ENCODE assay signal across 28 cellular contexts in the genomic region with DNA sequence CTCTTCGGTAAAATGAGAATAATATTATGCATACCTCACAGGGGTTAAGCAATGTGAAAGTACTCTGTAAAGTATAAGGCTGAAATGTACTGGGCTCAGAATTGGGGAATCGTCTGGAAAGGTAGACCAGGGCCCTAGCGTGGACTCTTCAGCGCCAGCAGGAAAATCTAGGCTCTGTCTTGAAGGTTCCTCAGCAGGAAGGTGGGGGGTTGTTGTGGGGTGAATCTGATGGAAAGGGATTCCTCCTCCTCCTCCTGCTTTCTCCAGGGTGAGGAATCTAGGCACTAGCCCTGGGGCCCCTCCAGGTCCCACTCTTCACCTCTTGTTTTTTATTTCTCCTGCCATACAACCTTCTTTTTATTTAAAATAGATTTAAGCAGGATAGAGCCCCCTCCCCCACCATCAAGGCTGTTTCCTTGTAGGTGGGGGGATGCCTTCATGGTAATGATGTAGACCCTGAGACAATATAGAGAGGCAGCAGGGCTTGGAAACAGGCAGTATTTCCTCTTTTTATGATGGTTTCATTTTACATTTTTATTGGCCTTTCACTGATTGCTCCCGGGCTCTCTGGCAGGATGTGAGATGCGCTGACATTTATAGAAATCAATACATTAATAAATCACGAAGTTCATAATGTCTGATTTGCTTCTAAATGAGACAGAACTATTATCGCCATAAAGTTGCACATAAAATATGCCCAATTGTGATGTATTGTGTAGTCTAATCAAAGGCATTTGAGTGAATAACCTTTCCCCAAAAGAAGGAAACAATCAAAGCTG.
"Had no signal": no experiment of that assay in that cellular context is flagged by ENCODE, and none has a peak within 500 bp of the region (broad histone marks: within the 10 kb centered on the region; RNA-seq: fewer than 3 reads in every experiment).

No MANE protein-coding gene starts in this region.

- ATAC-seq: activated CD4-positive, alpha-beta T cell treated with anti-CD3 and anti-CD28 coated beads for 36 hours; activated CD4-positive, CD25-positive, alpha-beta regulatory T cell treated with anti-CD3 and anti-CD28 coated beads, Interleukin-2, amount 50 U/mL, for 24 hours; activated CD8-positive, alpha-beta T cell treated with anti-CD3 and anti-CD28 coated beads, Interleukin-2, amount 10 ng/mL, durations not matched to agents 7 days and 5 days; activated naive CD8-positive, alpha-beta T cell treated with anti-CD3 and anti-CD28 coated beads, Interleukin-2, amount 50 U/mL, for 24 hours had no signal

- H3K9me3 Mint-ChIP-seq: activated CD4-positive, alpha-beta T cell treated with anti-CD3 and anti-CD28 coated beads, Interleukin-2, amount 10 ng/mL, durations not matched to agents 7 days and 5 days; activated naive CD4-positive, alpha-beta T cell treated with anti-CD3 and anti-CD28 coated beads, Interleukin-2, amount 10 ng/mL, durations not matched to agents 7 days and 5 days; activated naive CD8-positive, alpha-beta T cell treated with anti-CD3 and anti-CD28 coated beads, Interleukin-2, amount 50 U/mL, for 24 hours had no signal

- FAIRE-seq: bronchial epithelial cell had no signal

- H3K4me1 ChIP-seq: colonic mucosa had no signal

- DNase-seq: activated CD4-positive, alpha-beta T cell treated with anti-CD3 and anti-CD28 coated beads for 36 hours; activated CD4-positive, alpha-beta T cell treated with anti-CD3 and anti-CD28 coated beads, Interleukin-2, amount 10 ng/mL, durations not matched to agents 7 days and 5 days; activated CD4-positive, alpha-beta T cell treated with anti-CD3 and anti-CD28 coated beads, Interleukin-2, amount 50 U/mL, for 48 hours; activated CD8-positive, alpha-beta memory T cell treated with anti-CD3 and anti-CD28 coated beads, Interleukin-2, amount 50 U/mL, for 48 hours; activated CD8-positive, alpha-beta T cell treated with anti-CD3 and anti-CD28 coated beads, Interleukin-2, amount 10 ng/mL, durations not matched to agents 7 days and 5 days; activated effector memory CD4-positive, alpha-beta T cell treated with Interleukin-2 at 50 U/mL for 16 hours; activated naive CD4-positive, alpha-beta T cell treated with anti-CD3 and anti-CD28 coated beads, Interleukin-2, amount 10 ng/mL, durations not matched to agents 7 days and 5 days; activated naive CD8-positive, alpha-beta T cell treated with anti-CD3 and anti-CD28 coated beads, Interleukin-2, amount 50 U/mL, for 24 hours; activated T-cell treated with anti-CD3 and anti-CD28 coated beads, Interleukin-2, amount 50 U/mL, for 48 hours; anterior cingulate cortex; caudate nucleus; colonic mucosa; NCI-H1105; NCI-H1417 treated with DMSO at 0.1 percent for 48 hours; NCI-H187 treated with DMSO at 0.1 percent for 48 hours; NCI-H2081; NCI-H345; NCI-H524 treated with DMSO at 0.1 percent for 48 hours; NCI-H748 treated with DMSO at 0.1 percent for 48 hours; NK-92 treated with Interleukin-12 subunit alpha and Interleukin-12 subunit beta, amount 100 ng/mL, for 24 hours; OCI-M1; Right ventricle myocardium superior; SW 1271; T-helper 1 cell had no signal

- H3K27me3 ChIP-seq: colonic mucosa had no signal

- H3K36me3 Mint-ChIP-seq: activated naive CD4-positive, alpha-beta T cell treated with anti-CD3 and anti-CD28 coated beads, Interleukin-2, amount 10 ng/mL, durations not matched to agents 7 days and 5 days; activated naive CD8-positive, alpha-beta T cell had no signal

- H3K4me3 Mint-ChIP-seq: activated CD4-positive, alpha-beta T cell treated with anti-CD3 and anti-CD28 coated beads for 36 hours; activated CD4-positive, alpha-beta T cell treated with anti-CD3 and anti-CD28 coated beads, Interleukin-2, amount 10 ng/mL, durations not matched to agents 7 days and 5 days; activated CD8-positive, alpha-beta T cell treated with anti-CD3 and anti-CD28 coated beads, Interleukin-2, amount 10 ng/mL, durations not matched to agents 7 days and 5 days; activated naive CD4-positive, alpha-beta T cell treated with anti-CD3 and anti-CD28 coated beads, Interleukin-2, amount 10 ng/mL, durations not matched to agents 7 days and 5 days; activated naive CD8-positive, alpha-beta T cell; activated naive CD8-positive, alpha-beta T cell treated with anti-CD3 and anti-CD28 coated beads, Interleukin-2, amount 50 U/mL, for 24 hours; brain had no signal

- H3K36me3 ChIP-seq: colonic mucosa had no signal

- H3K4me3 ChIP-seq: colonic mucosa had no signal

- H3K4me1 Mint-ChIP-seq: activated CD4-positive, alpha-beta T cell treated with anti-CD3 and anti-CD28 coated beads for 36 hours; activated CD4-positive, alpha-beta T cell treated with anti-CD3 and anti-CD28 coated beads, Interleukin-2, amount 10 ng/mL, durations not matched to agents 7 days and 5 days; activated naive CD4-positive, alpha-beta T cell treated with anti-CD3 and anti-CD28 coated beads, Interleukin-2, amount 10 ng/mL, durations not matched to agents 7 days and 5 days; activated naive CD8-positive, alpha-beta T cell treated with anti-CD3 and anti-CD28 coated beads, Interleukin-2, amount 50 U/mL, for 24 hours had no signal

- H3K27ac Mint-ChIP-seq: activated CD4-positive, alpha-beta T cell treated with anti-CD3 and anti-CD28 coated beads for 36 hours; activated CD4-positive, alpha-beta T cell treated with anti-CD3 and anti-CD28 coated beads, Interleukin-2, amount 10 ng/mL, durations not matched to agents 7 days and 5 days; activated CD8-positive, alpha-beta T cell treated with anti-CD3 and anti-CD28 coated beads, Interleukin-2, amount 10 ng/mL, durations not matched to agents 7 days and 5 days; activated naive CD4-positive, alpha-beta T cell treated with anti-CD3 and anti-CD28 coated beads, Interleukin-2, amount 10 ng/mL, durations not matched to agents 7 days and 5 days; activated naive CD8-positive, alpha-beta T cell; activated naive CD8-positive, alpha-beta T cell treated with anti-CD3 and anti-CD28 coated beads, Interleukin-2, amount 50 U/mL, for 24 hours; brain had no signal

- H3K9me3 ChIP-seq: colonic mucosa had no signal

- H3K27ac ChIP-seq: colonic mucosa had no signal
